ENCODE assay signal across 30 cellular contexts in the genomic region with DNA sequence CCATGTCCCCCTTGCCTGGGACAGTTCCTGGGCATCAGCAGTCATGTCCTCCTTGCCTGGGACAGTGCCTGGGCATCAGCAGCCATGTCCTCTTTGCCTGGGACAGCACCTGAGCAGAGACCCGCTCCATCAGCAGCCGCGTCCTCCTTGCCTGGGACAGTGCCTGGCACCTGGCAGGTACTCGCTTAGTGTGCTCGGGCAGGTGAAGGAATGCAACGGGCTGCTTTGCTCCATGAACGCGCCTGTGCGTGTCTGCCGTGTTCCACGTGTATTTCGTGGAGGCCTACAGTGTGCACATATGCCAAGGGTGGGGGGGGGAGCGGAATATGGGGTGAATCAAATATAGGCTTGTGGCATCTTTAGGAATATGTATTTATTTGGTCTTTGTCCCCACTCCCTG.
"Had no signal": no experiment of that assay in that cellular context is flagged by ENCODE, and none has a peak within 500 bp of the region (broad histone marks: within the 10 kb centered on the region; RNA-seq: fewer than 3 reads in every experiment).

No MANE protein-coding gene starts in this region.

- DNase-seq: heart left ventricle; kidney glomerular epithelial cell; left cardiac atrium; left ventricle myocardium superior; lower lobe of right lung; mammary epithelial cell; mesenchymal stem cell; naive thymus-derived CD8-positive, alpha-beta T cell; occipital lobe; right lobe of liver; stimulated activated CD4-positive, alpha-beta T cell treated with anti-CD3 and anti-CD28 coated beads, Interleukin-1b, Interleukin-23, amount 100 ng/mL, for 48 hours; stimulated activated CD4-positive, alpha-beta T cell treated with anti-CD3 and anti-CD28 coated beads, Interleukin-2, amount 100 ng/mL, for 48 hours; stimulated activated CD4-positive, alpha-beta T cell treated with anti-CD3 and anti-CD28 coated beads, Interleukin-4, amount 100 ng/mL, for 4 hours; stimulated activated CD8-positive, alpha-beta memory T cell treated with anti-CD3 and anti-CD28 coated beads, Interleukin-4, amount 100 ng/mL, for 48 hours; stimulated activated naive CD4-positive, alpha-beta T cell treated with Interleukin-2 at 50 U/mL for 16 hours; stimulated activated naive CD8-positive, alpha-beta T cell treated with anti-CD3 and anti-CD28 coated beads, Interleukin-15, amount 100 ng/mL, for 72 hours; substantia nigra; uterus had no signal

- H3K4me2 ChIP-seq: hepatocyte had no signal

- H3K4me3 Mint-ChIP-seq: naive thymus-derived CD8-positive, alpha-beta T cell; neural crest cell; stimulated activated memory B cell treated with anti-CD40 and anti-IgM and Interleukin-4, amounts not matched to agents 10 μg/mL and 1 μg/mL and 100 μg/mL, for 72 hours; stimulated activated naive CD8-positive, alpha-beta T cell treated with anti-CD3 and anti-CD28 coated beads, Interleukin-15, amount 100 ng/mL, for 72 hours; type B pancreatic cell had no signal

- H3K4me3 ChIP-seq: heart left ventricle, hepatocyte, lower lobe of right lung, right atrium auricular region, right lobe of liver, skin epidermis, tibial nerve, uterus had no signal

- H3K27ac ChIP-seq: heart left ventricle, hepatocyte, lower lobe of right lung, neutrophil, parathyroid adenoma, right atrium auricular region, right lobe of liver, skin epidermis, tibial nerve, uterus had no signal

- H3K79me2 ChIP-seq: hepatocyte, parathyroid adenoma had no signal

- H3K9me3 Mint-ChIP-seq: nephron; neural crest cell; stimulated activated memory B cell treated with anti-CD40 and anti-IgM and Interleukin-4, amounts not matched to agents 10 μg/mL and 1 μg/mL and 100 μg/mL, for 72 hours; stimulated activated naive CD8-positive, alpha-beta T cell treated with anti-CD3 and anti-CD28 coated beads, Interleukin-15, amount 100 ng/mL, for 72 hours; type B pancreatic cell had no signal

- H3K9ac ChIP-seq: parathyroid adenoma had no signal

- H3K9me3 ChIP-seq: heart left ventricle, lower lobe of right lung, neutrophil, right atrium auricular region, right lobe of liver, tibial nerve, uterus had no signal

- H2AFZ ChIP-seq: hepatocyte, parathyroid adenoma had no signal

- H3K4me1 Mint-ChIP-seq: stimulated activated memory B cell treated with anti-CD40 and anti-IgM and Interleukin-4, amounts not matched to agents 10 μg/mL and 1 μg/mL and 100 μg/mL, for 72 hours; stimulated activated naive CD8-positive, alpha-beta T cell treated with anti-CD3 and anti-CD28 coated beads, Interleukin-15, amount 100 ng/mL, for 72 hours had no signal

- H3K27ac Mint-ChIP-seq: naive thymus-derived CD8-positive, alpha-beta T cell; progenitor cell of endocrine pancreas; stimulated activated memory B cell treated with anti-CD40 and anti-IgM and Interleukin-4, amounts not matched to agents 10 μg/mL and 1 μg/mL and 100 μg/mL, for 72 hours; type B pancreatic cell had no signal

- H3K4me1 ChIP-seq: heart left ventricle, parathyroid adenoma, right atrium auricular region, right lobe of liver, tibial nerve, uterus had no signal

- ATAC-seq: heart left ventricle; left cardiac atrium; left lobe of liver; left ventricle myocardium superior; naive thymus-derived CD8-positive, alpha-beta T cell; right lobe of liver; stimulated activated memory B cell treated with anti-CD40 and anti-IgM and Interleukin-4, amounts not matched to agents 10 μg/mL and 1 μg/mL and 100 μg/mL, for 72 hours; stimulated activated naive CD8-positive, alpha-beta T cell treated with anti-CD3 and anti-CD28 coated beads, Interleukin-15, amount 100 ng/mL, for 72 hours had no signal

- H3K36me3 ChIP-seq: heart left ventricle, lower lobe of right lung, neutrophil, right atrium auricular region, right lobe of liver, tibial nerve, uterus had no signal

- H3K36me3 Mint-ChIP-seq: naive thymus-derived CD8-positive, alpha-beta T cell; stimulated activated memory B cell treated with anti-CD40 and anti-IgM and Interleukin-4, amounts not matched to agents 10 μg/mL and 1 μg/mL and 100 μg/mL, for 72 hours; type B pancreatic cell had no signal

- H3K27me3 ChIP-seq: right atrium auricular region, right lobe of liver, uterus had no signal
